In genomic region chr6:30066577-30067459, GRCh38 we compare ENCODE assay signal across 8 cellular contexts. TPM values are rescaled to one million over a fixed set of nuclear protein-coding genes. Genes with fewer than 3 reads are reported as not detected.
A peak's percentile ranks its signal among the peaks of the same experiment; 100 is the strongest.
DNase-seq lines count a peak whose midpoint lies in the region; ATAC-seq and TF ChIP-seq lines count a peak whose summit lies in the region.

Gene PPP1R11 (plus strand): TSS chr6:30067198. CDS start chr6:30067411, 213 bp downstream.

- peak within 1 kb of the TSS; percentile 58 to 61 for H3K4me3 ChIP-seq in prostate gland
- peak within 1 kb of the TSS; percentile 50 for H3K4me3 ChIP-seq in urinary bladder (ENCODE audit: low read depth, low read length)

- DNase-seq in NCI-H187 treated with DMSO at 0.1 percent for 48 hours (lab: John Stamatoyannopoulos, UW) (peak; percentile 87), anterior cingulate cortex (lab: John Stamatoyannopoulos, UW) (peak; percentile 93 to 100 (median 99)), left ventricle myocardium superior (peak; percentile 96), prostate gland (ENCODE audit: low spot score) (peak; percentile 98)

- TF ChIP-seq POLR2A in prostate gland (IDR thresholded peaks at IDR 0.05) = peak; percentile 79

- ATAC-seq in GM18499 (IDR thresholded peaks at IDR 0.05; ENCODE audit: insufficient read depth, unreplicated experiment) (peak; percentile 87), HG02943 (IDR thresholded peaks at IDR 0.05; ENCODE audit: low read depth, unreplicated experiment) (peak; percentile 91), left ventricle myocardium superior (peak; percentile 98)

- H3K4me1 ChIP-seq in prostate gland (replicated peaks) (no peaks in the 10 kb centered on the region), urinary bladder (ENCODE audit: insufficient read depth) (no peaks in the 10 kb centered on the region)

- no peaks in the 10 kb centered on the region for H3K27me3 ChIP-seq in prostate gland (replicated peaks; ENCODE audit: insufficient read depth)

- intact Hi-C loops in T-helper 2 cell treated with Interferon-gamma antibody and Interleukin-4, amounts not matched to agents 100 ng/mL and 5 ng/mL, for 36 hours (cut with micrococcal nuclease) = loop anchor here (1.0 to 10.0 kb wide), 5 partner anchors 35 to 362 kb away; partner anchors contain the start of genes TRIM26 and TRIM39
- intact Hi-C loops in left ventricle myocardium superior (cut with micrococcal nuclease) = no loop called here
- intact Hi-C loops in prostate gland (cut with DNase I) = no loop called here

- H3K36me3 ChIP-seq in prostate gland (no peaks in the 10 kb centered on the region), urinary bladder (ENCODE audit: insufficient read depth) (no peaks in the 10 kb centered on the region)

- under 1% methylated on average over 46 of the region's 46 CpGs for WGBS in prostate gland
- WGBS in urinary bladder = under 1% methylated on average over 46 of the region's 46 CpGs

- TF ChIP-seq CTCF in prostate gland (IDR thresholded peaks at IDR 0.05) = peak in 1 of 4 experiments; percentile 24

- no peaks in the 10 kb centered on the region for H3K9me3 ChIP-seq in prostate gland

- H3K27ac ChIP-seq in prostate gland = peak within 1 kb of the TSS; percentile 85 to 95
- peak within 1 kb of the TSS; percentile 87 for H3K27ac ChIP-seq in urinary bladder (ENCODE audit: low read depth)

RNA-seq across cellular contexts. Expression of gene PPP1R11, which starts in this region (rescaled TPM):
- 57.0 and 59.6 TPM in 2 replicates for total RNA-seq in T-helper 2 cell treated with Interferon-gamma antibody and Interleukin-4, amounts not matched to agents 100 ng/mL and 5 ng/mL, for 36 hours
- total RNA-seq in left ventricle myocardium superior (44.1 TPM), prostate gland (10 to 100 TPM; 49.7 to 59.3 TPM), urinary bladder (13.5 TPM)
- polyA plus RNA-seq in urinary bladder = 78.7 TPM

Comparison
In these comparisons a context has a peak if more than half of its experiments do, and no peak if none do; other contexts are left out.
1. Peak in every context shown above with its lines: DNase-seq, ATAC-seq, H3K4me3 ChIP-seq and H3K27ac ChIP-seq.